Comparison of ENCODE assay signal across 21 cellular contexts in the genomic region with DNA sequence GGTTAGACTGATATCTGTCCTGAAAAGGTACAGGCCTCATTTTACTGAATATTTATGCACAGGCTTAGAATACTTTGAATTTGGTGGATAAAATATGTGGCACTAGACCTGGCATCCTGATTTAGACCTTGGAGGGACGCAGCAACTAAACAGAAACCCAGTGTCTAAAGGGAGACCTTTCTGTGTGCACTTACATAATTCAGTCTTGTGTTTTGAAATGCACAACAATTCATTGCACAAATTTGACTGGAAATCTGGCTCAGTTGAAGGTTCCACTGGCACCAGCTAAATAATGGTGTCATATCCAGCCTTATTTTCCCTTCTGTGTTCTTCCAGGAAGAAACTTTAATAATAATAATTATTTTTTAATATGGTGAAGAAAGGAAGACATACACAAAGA.
"Had no signal": no experiment of that assay in that cellular context is flagged by ENCODE, and none has a peak within 500 bp of the region (broad histone marks: within the 10 kb centered on the region; RNA-seq: fewer than 3 reads in every experiment).

No MANE protein-coding gene starts in this region.

- H2AFZ ChIP-seq: hepatocyte had no signal

- FAIRE-seq: astrocyte had no signal

- ATAC-seq: WTC11 had no signal

- H3K36me3 Mint-ChIP-seq: immature natural killer cell, WTC11 had no signal

- H3K9me3 Mint-ChIP-seq: immature natural killer cell, nephron progenitor cell, WTC11 had no signal

- H3K27ac ChIP-seq: epithelial cell of prostate, hepatocyte, spleen, upper lobe of left lung had no signal

- H3K4me2 ChIP-seq: hepatocyte had no signal

- H3K27me3 ChIP-seq: adrenal gland, hepatocyte, spleen, upper lobe of left lung had no signal

- H3K27me3 Mint-ChIP-seq: activated naive CD8-positive, alpha-beta T cell had no signal

- H3K27ac Mint-ChIP-seq: activated naive CD8-positive, alpha-beta T cell had no signal

- H3K36me3 ChIP-seq: adrenal gland, spleen, upper lobe of left lung had no signal

- H3K4me3 Mint-ChIP-seq: activated naive CD8-positive, alpha-beta T cell; immature natural killer cell; nephron progenitor cell; WTC11 had no signal

- DNase-seq: activated naive CD4-positive, alpha-beta T cell; activated T-cell treated with anti-CD3 and anti-CD28 coated beads, Interleukin-2, amount 50 U/mL, for 1 hour; foreskin melanocyte; immature natural killer cell; kidney glomerular epithelial cell; mesenchymal stem cell; nephron progenitor cell; posterior cingulate gyrus; stimulated activated CD4-positive, alpha-beta T cell treated with anti-CD3 and anti-CD28 coated beads, Interleukin-4, amount 100 ng/mL, for 1 hour; stimulated activated naive CD4-positive, alpha-beta T cell; T-helper 1 cell; T-helper 9 cell had no signal

- H3K4me3 ChIP-seq: adrenal gland, coronary artery, hepatocyte, spleen, upper lobe of left lung had no signal

- H3K9me3 ChIP-seq: adrenal gland, spleen, upper lobe of left lung had no signal
